ENCODE assay signal across 18 cellular contexts in the genomic region with DNA sequence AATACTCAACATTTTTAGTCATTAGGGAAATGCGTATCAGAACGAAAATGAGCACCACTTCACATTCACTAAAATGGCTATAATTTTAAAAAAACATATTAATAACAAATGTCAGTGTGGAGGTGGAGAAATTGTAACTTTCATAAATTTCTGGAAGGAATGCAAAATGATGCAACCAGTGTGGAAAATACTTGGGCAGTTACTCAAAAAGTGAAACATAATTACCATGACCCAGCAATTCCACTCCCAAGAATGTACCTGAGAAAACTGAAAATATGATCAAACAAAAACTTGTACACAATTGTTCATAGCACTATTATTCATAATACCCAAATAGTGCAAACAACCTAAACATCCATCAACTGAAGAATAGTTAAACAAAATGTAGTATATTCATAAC.
"Had no signal": no experiment of that assay in that cellular context is flagged by ENCODE, and none has a peak within 500 bp of the region (broad histone marks: within the 10 kb centered on the region; RNA-seq: fewer than 3 reads in every experiment).

No MANE protein-coding gene starts in this region.

- ATAC-seq: activated T-cell treated with anti-CD3 and anti-CD28 coated beads, Interleukin-2, amount 50 U/mL, for 4 hours; effector memory CD8-positive, alpha-beta T cell; heart left ventricle; sciatic nerve had no signal

- DNase-seq: activated CD4-positive, alpha-beta memory T cell treated with anti-CD3 and anti-CD28 coated beads for 36 hours; activated CD4-positive, alpha-beta T cell treated with anti-CD3 and anti-CD28 coated beads for 1 hour; activated effector memory CD4-positive, alpha-beta T cell treated with anti-CD3 and anti-CD28 coated beads, Interleukin-2, amount 50 U/mL, for 16 hours; activated T-cell treated with anti-CD3 and anti-CD28 coated beads, Interleukin-2, amount 50 U/mL, for 4 hours; anterior cingulate cortex; central memory CD4-positive, alpha-beta T cell; effector memory CD8-positive, alpha-beta T cell; erythroblast; heart left ventricle; islet precursor cell; left ventricle myocardium inferior; mesenchymal stem cell; occipital lobe; stimulated activated CD4-positive, alpha-beta T cell treated with anti-CD3 and anti-CD28 coated beads, Interleukin-2, amount 100 ng/mL, for 24 hours; stimulated activated naive CD4-positive, alpha-beta T cell; T-helper 9 cell had no signal

- H3K27me3 ChIP-seq: heart left ventricle had no signal

- H3K27ac ChIP-seq: heart left ventricle, left ventricle myocardium inferior, prostate gland had no signal

- H3K36me3 ChIP-seq: heart left ventricle, left ventricle myocardium inferior, prostate gland had no signal

- H3K4me3 ChIP-seq: heart left ventricle, left ventricle myocardium inferior, prostate gland had no signal
